In the genomic region with DNA sequence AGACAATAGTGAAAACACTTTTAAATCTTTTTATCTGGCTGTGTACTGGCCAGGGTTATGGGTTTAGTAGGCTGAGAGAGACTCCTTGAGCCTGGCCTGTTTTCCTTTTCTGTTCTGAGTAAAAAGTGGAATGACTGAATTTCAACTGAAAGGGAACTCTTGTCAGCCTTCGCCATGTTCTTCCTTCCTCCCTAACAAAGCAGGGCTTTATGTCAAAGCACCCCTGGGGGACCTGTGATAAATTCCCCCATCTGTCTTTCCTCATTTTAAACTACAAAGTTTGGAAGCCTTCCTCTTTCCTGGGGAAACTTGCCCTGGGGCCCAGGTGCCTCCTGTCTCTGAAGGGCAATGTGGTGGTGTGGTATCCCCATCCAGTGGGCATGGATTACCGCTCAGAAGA, we compare ENCODE assay signal across 9 cellular contexts. TPM values are rescaled to one million over a fixed set of nuclear protein-coding genes. Genes with fewer than 3 reads are reported as not detected.
A peak's percentile ranks its signal among the peaks of the same experiment; 100 is the strongest.
DNase-seq lines count a peak whose midpoint lies in the region; ATAC-seq and TF ChIP-seq lines count a peak whose summit lies in the region.
"Had no signal": no experiment of that assay in that cellular context is flagged by ENCODE, and none has a peak within 500 bp of the region (broad histone marks: within the 10 kb centered on the region; RNA-seq: fewer than 3 reads in every experiment).

No MANE protein-coding gene starts in this region.

- POLR2A ChIA-PET in activated B cell treated with CpG ODN at 0.5 μM for 24 hours (lab: Charles Lee), result no interaction called here

- H3K9me3 Mint-ChIP-seq in activated B cell treated with CpG ODN at 0.5 μM for 24 hours, result no peaks in the 10 kb centered on the region
- no peaks in the 10 kb centered on the region for H3K9me3 Mint-ChIP-seq in stimulated activated naive CD8-positive, alpha-beta T cell treated with anti-CD3 and anti-CD28 coated beads, Interleukin-15, amount 100 ng/mL, for 72 hours

- no peak overlapping the region for H3K4me3 Mint-ChIP-seq in activated B cell treated with CpG ODN at 0.5 μM for 24 hours
- no peak overlapping the region for H3K4me3 Mint-ChIP-seq in stimulated activated naive CD8-positive, alpha-beta T cell treated with anti-CD3 and anti-CD28 coated beads, Interleukin-15, amount 100 ng/mL, for 72 hours

- TF ChIP-seq CTCF in left ventricle myocardium inferior (IDR thresholded peaks at IDR 0.05; ENCODE audit: borderline replicate concordance), result no peak
- no peak for TF ChIP-seq CTCF in activated B cell treated with CpG ODN at 0.5 μM for 24 hours (IDR thresholded peaks at IDR 0.05)
- TF ChIP-seq CTCF in GM10266 (IDR thresholded peaks at IDR 0.05; ENCODE audit: control insufficient read depth, insufficient read depth, low read depth, missing control alignments), result no peak

- H3K4me3 ChIP-seq in left ventricle myocardium inferior, result no peak overlapping the region

- intact Hi-C loops in left ventricle myocardium inferior (cut with micrococcal nuclease) (no loop called here), Right ventricle myocardium superior (cut with DNase I) (no loop called here), activated B cell treated with CpG ODN at 0.5 μM for 24 hours (cut with micrococcal nuclease) (no loop called here)

- H3K9me3 ChIP-seq in left ventricle myocardium inferior (replicated peaks), result no peaks in the 10 kb centered on the region

- CTCF ChIA-PET in activated B cell treated with CpG ODN at 0.5 μM for 24 hours (lab: Charles Lee), result no interaction called here

- ATAC-seq in Right ventricle myocardium superior (ENCODE audit: poor library complexity) (no peak), activated B cell treated with CpG ODN at 0.5 μM for 24 hours (ENCODE audit: low read depth) (no peak), SK-N-SH treated with all-trans-retinoic acid at 6 μM for 48 hours (no peak)
- no peak for ATAC-seq in stimulated activated naive CD8-positive, alpha-beta T cell treated with anti-CD3 and anti-CD28 coated beads, Interleukin-15, amount 100 ng/mL, for 72 hours

- peak overlapping the region; percentile 50 for H3K27ac Mint-ChIP-seq in activated B cell treated with CpG ODN at 0.5 μM for 24 hours
- H3K27ac Mint-ChIP-seq in stimulated activated naive CD8-positive, alpha-beta T cell treated with anti-CD3 and anti-CD28 coated beads, Interleukin-15, amount 100 ng/mL, for 72 hours, result peak overlapping the region; percentile 74 to 91

- no peak for DNase-seq in left ventricle myocardium inferior
- no peak for DNase-seq in Right ventricle myocardium superior
- no peak for DNase-seq in activated B cell treated with CpG ODN at 0.5 μM for 24 hours
- DNase-seq in foreskin melanocyte, result peak; percentile 53
- no peak for DNase-seq in stimulated activated naive CD8-positive, alpha-beta T cell treated with anti-CD3 and anti-CD28 coated beads, Interleukin-15, amount 100 ng/mL, for 72 hours
- no peak for DNase-seq in KBM-7
- DNase-seq in GM10266 (ENCODE audit: extremely low spot score), result no peak
- DNase-seq: amniotic stem cell had no signal

- no peaks in the 10 kb centered on the region for H3K27me3 ChIP-seq in left ventricle myocardium inferior (ENCODE audit: low read depth)

- peaks cover 91% of the 10 kb centered on the region for H3K4me1 ChIP-seq in left ventricle myocardium inferior

- H3K27me3 Mint-ChIP-seq in activated B cell treated with CpG ODN at 0.5 μM for 24 hours, result no peaks in the 10 kb centered on the region
- H3K27me3 Mint-ChIP-seq in stimulated activated naive CD8-positive, alpha-beta T cell treated with anti-CD3 and anti-CD28 coated beads, Interleukin-15, amount 100 ng/mL, for 72 hours, result no peaks in the 10 kb centered on the region

- peak overlapping the region; percentile 76 for H3K27ac ChIP-seq in left ventricle myocardium inferior (replicated peaks)

- in situ Hi-C loops in KBM-7 (cut with MboI; ENCODE audit: low pct_unique_long_range_greater_than_20kb, low sequenced_read_pairs), result no loop called here

- H3K4me1 Mint-ChIP-seq in activated B cell treated with CpG ODN at 0.5 μM for 24 hours, result peaks cover 88% of the 10 kb centered on the region
- peaks cover 89% of the 10 kb centered on the region for H3K4me1 Mint-ChIP-seq in stimulated activated naive CD8-positive, alpha-beta T cell treated with anti-CD3 and anti-CD28 coated beads, Interleukin-15, amount 100 ng/mL, for 72 hours

- H3K36me3 ChIP-seq in left ventricle myocardium inferior, result no peaks in the 10 kb centered on the region

- H3K36me3 Mint-ChIP-seq in activated B cell treated with CpG ODN at 0.5 μM for 24 hours (ENCODE audit: low read depth), result peaks cover 11% of the 10 kb centered on the region

TF ChIP-seq in SK-N-SH treated with all-trans-retinoic acid at 6 μM for 48 hours, 23 proteins besides CTCF, POLR2A, EP300 and RAD21 (continues in another document):
- TF ChIP-seq RARB (CRISPR knock-in tag; IDR thresholded peaks at IDR 0.05) (no peak), SNAI2 (CRISPR knock-in tag; IDR thresholded peaks at IDR 0.05) (no peak), TCF4 (CRISPR knock-in tag; IDR thresholded peaks at IDR 0.05; ENCODE audit: borderline replicate concordance) (no peak), ZNF565 (CRISPR knock-in tag; conservative IDR thresholded peaks at IDR 0.05; ENCODE audit: low read depth) (no peak), ZNF70 (CRISPR knock-in tag; IDR thresholded peaks at IDR 0.05) (no peak), ESRRG (CRISPR knock-in tag; IDR thresholded peaks at IDR 0.05) (no peak), CSDC2 (CRISPR knock-in tag; IDR thresholded peaks at IDR 0.05) (no peak), TOX (CRISPR knock-in tag; IDR thresholded peaks at IDR 0.05; ENCODE audit: borderline replicate concordance) (no peak), OSR1 (CRISPR knock-in tag; IDR thresholded peaks at IDR 0.05) (no peak), ARNTL (CRISPR knock-in tag; IDR thresholded peaks at IDR 0.05; ENCODE audit: borderline replicate concordance, low read depth) (no peak)
- TF ChIP-seq, protein P1, sequence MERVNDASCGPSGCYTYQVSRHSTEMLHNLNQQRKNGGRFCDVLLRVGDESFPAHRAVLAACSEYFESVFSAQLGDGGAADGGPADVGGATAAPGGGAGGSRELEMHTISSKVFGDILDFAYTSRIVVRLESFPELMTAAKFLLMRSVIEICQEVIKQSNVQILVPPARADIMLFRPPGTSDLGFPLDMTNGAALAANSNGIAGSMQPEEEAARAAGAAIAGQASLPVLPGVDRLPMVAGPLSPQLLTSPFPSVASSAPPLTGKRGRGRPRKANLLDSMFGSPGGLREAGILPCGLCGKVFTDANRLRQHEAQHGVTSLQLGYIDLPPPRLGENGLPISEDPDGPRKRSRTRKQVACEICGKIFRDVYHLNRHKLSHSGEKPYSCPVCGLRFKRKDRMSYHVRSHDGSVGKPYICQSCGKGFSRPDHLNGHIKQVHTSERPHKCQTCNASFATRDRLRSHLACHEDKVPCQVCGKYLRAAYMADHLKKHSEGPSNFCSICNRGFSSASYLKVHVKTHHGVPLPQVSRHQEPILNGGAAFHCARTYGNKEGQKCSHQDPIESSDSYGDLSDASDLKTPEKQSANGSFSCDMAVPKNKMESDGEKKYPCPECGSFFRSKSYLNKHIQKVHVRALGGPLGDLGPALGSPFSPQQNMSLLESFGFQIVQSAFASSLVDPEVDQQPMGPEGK (CRISPR knock-in tag; IDR thresholded peaks at IDR 0.05; ENCODE audit: borderline replicate concordance), result no peak
- TF ChIP-seq, protein P2, sequence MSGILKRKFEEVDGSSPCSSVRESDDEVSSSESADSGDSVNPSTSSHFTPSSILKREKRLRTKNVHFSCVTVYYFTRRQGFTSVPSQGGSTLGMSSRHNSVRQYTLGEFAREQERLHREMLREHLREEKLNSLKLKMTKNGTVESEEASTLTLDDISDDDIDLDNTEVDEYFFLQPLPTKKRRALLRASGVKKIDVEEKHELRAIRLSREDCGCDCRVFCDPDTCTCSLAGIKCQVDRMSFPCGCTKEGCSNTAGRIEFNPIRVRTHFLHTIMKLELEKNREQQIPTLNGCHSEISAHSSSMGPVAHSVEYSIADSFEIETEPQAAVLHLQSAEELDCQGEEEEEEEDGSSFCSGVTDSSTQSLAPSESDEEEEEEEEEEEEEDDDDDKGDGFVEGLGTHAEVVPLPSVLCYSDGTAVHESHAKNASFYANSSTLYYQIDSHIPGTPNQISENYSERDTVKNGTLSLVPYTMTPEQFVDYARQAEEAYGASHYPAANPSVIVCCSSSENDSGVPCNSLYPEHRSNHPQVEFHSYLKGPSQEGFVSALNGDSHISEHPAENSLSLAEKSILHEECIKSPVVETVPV (CRISPR knock-in tag; IDR thresholded peaks at IDR 0.05), result no peak
- TF ChIP-seq, protein P3, sequence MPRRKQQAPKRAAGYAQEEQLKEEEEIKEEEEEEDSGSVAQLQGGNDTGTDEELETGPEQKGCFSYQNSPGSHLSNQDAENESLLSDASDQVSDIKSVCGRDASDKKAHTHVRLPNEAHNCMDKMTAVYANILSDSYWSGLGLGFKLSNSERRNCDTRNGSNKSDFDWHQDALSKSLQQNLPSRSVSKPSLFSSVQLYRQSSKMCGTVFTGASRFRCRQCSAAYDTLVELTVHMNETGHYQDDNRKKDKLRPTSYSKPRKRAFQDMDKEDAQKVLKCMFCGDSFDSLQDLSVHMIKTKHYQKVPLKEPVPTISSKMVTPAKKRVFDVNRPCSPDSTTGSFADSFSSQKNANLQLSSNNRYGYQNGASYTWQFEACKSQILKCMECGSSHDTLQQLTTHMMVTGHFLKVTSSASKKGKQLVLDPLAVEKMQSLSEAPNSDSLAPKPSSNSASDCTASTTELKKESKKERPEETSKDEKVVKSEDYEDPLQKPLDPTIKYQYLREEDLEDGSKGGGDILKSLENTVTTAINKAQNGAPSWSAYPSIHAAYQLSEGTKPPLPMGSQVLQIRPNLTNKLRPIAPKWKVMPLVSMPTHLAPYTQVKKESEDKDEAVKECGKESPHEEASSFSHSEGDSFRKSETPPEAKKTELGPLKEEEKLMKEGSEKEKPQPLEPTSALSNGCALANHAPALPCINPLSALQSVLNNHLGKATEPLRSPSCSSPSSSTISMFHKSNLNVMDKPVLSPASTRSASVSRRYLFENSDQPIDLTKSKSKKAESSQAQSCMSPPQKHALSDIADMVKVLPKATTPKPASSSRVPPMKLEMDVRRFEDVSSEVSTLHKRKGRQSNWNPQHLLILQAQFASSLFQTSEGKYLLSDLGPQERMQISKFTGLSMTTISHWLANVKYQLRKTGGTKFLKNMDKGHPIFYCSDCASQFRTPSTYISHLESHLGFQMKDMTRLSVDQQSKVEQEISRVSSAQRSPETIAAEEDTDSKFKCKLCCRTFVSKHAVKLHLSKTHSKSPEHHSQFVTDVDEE (CRISPR knock-in tag; IDR thresholded peaks at IDR 0.05), result no peak

RNA-seq across cellular contexts. Expression of a gene that starts 29.7 kb away (rescaled TPM):
- total RNA-seq in left ventricle myocardium inferior (148 TPM), Right ventricle myocardium superior (151 TPM), activated B cell treated with CpG ODN at 0.5 μM for 24 hours (205 and 231 TPM in 2 replicates)
